In the genomic region with DNA sequence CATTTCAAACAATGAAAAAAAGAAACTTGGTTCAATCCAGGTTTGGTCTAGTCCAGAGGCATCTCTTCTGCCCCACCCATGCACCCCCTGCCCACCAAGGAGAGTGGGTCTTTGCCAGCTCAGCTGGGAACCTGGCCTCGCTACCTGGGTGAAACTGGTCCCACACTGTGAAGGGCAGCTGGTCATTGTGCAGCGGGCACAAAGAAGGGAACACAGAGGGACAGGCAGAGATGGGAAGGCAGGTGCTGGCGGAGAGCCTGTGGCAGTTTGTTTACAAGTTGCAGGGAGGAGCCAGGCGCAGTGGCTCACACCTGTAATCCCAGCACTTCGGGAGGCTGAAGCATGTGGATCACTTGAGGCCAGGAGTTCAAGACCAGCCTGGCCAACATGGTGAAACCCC, we compare ENCODE assay signal across 19 cellular contexts. TPM values are rescaled to one million over a fixed set of nuclear protein-coding genes. Genes with fewer than 3 reads are reported as not detected.
A peak's percentile ranks its signal among the peaks of the same experiment; 100 is the strongest.
DNase-seq lines count a peak whose midpoint lies in the region; ATAC-seq and TF ChIP-seq lines count a peak whose summit lies in the region.
"Had no signal": no experiment of that assay in that cellular context is flagged by ENCODE, and none has a peak within 500 bp of the region (broad histone marks: within the 10 kb centered on the region; RNA-seq: fewer than 3 reads in every experiment).

No MANE protein-coding gene starts in this region.

- peak; percentile 53 for DNase-seq in NCI-H146 (lab: John Stamatoyannopoulos, UW)
- DNase-seq in NCI-H146 treated with DMSO at 0.1 percent for 48 hours (lab: John Stamatoyannopoulos, UW; ENCODE audit: unreplicated experiment): no peak
- DNase-seq in NCI-H69 (lab: John Stamatoyannopoulos, UW): peak; percentile 38
- no peak for DNase-seq in neuronal stem cell (ENCODE audit: low spot score)
- DNase-seq in GM13976 (ENCODE audit: low spot score): no peak
- DNase-seq: ACHN; AML-193; BE2C; Caco-2; CD4-positive, alpha-beta memory T cell; DMS153; DND-41; H9 had no signal

- H3K14ac ChIP-seq in neuronal stem cell (ENCODE audit: low read length): no peak overlapping the region

- WGBS in neuronal stem cell (ENCODE audit: extremely low coverage in 2 of 2, insufficient read length in 2 of 2, insufficient replicate concordance in 1 of 2), 2 donors: no CpG with 5 or more reads among the region's 5 CpGs

- no peak overlapping the region for H2BK15ac ChIP-seq in neuronal stem cell (ENCODE audit: low read length)

- H3K27ac ChIP-seq in neuronal stem cell (replicated peaks; ENCODE audit: low read length): no peak overlapping the region
- H3K27ac ChIP-seq: 22Rv1; A549; BLaER1 treated with 17β-estradiol and CSF1 and Interleukin-3, amounts not matched to agents 10 nM and 100 nM had no signal

- H3K9me3 ChIP-seq in neuronal stem cell (replicated peaks in 1 of 2; ENCODE audit: control insufficient read depth in 2 of 2, insufficient read depth in 1 of 2, low read depth in 1 of 2, low read length in 2 of 2): peaks cover 0 to 4% of the 10 kb centered on the region in 2 donors
- H3K9me3 ChIP-seq: A549, BE2C, Caco-2 had no signal

- H3K36me3 ChIP-seq in neuronal stem cell (replicated peaks in 1 of 2; ENCODE audit: control insufficient read depth in 2 of 2, insufficient read depth in 2 of 2, low read length in 2 of 2): peaks cover 8 to 15% of the 10 kb centered on the region in 2 donors
- H3K36me3 ChIP-seq: BE2C had no signal

- H3K27me3 ChIP-seq in neuronal stem cell (ENCODE audit: control insufficient read depth in 3 of 3, insufficient read depth in 3 of 3, low read depth in 1 of 3, low read length in 3 of 3): no peaks in the 10 kb centered on the region
- H3K27me3 ChIP-seq: BE2C; BLaER1 treated with 17β-estradiol and CSF1 and Interleukin-3, amounts not matched to agents 10 nM and 100 nM had no signal

- H3K4me2 ChIP-seq in neuronal stem cell (ENCODE audit: insufficient read depth, low read length, poor library complexity, severe bottlenecking): no peak overlapping the region
- H3K4me2 ChIP-seq: A549; BLaER1 treated with 17β-estradiol and CSF1 and Interleukin-3, amounts not matched to agents 10 nM and 100 nM; GM23338 had no signal

- in situ Hi-C loops in GM13976 (cut with MboI; ENCODE audit: low sequenced_read_pairs, unreplicated experiment): no loop called here

- peak overlapping the region; percentile 9 for H3K9ac ChIP-seq in neuronal stem cell (ENCODE audit: low read depth, low read length, poor library complexity)
- H3K9ac ChIP-seq: BLaER1 treated with 17β-estradiol and CSF1 and Interleukin-3, amounts not matched to agents 10 nM and 100 nM had no signal

- no peak overlapping the region for H3K23ac ChIP-seq in neuronal stem cell (ENCODE audit: low read depth, low read length, poor library complexity)

- no peak overlapping the region for H3K4me3 ChIP-seq in neuronal stem cell (ENCODE audit: low read length in 2 of 2)
- H3K4me3 ChIP-seq: A549; BLaER1 treated with 17β-estradiol and CSF1 and Interleukin-3, amounts not matched to agents 10 nM and 100 nM; GM23338 had no signal

- no peak for ATAC-seq in GM19324 (IDR thresholded peaks at IDR 0.05; ENCODE audit: low FRiP score, unreplicated experiment)
- ATAC-seq: A549, GM23338, HCT116 had no signal

- no peak overlapping the region for H4K91ac ChIP-seq in neuronal stem cell (ENCODE audit: low read depth, low read length, poor library complexity)

- no peaks in the 10 kb centered on the region for H3K4me1 ChIP-seq in neuronal stem cell (ENCODE audit: control insufficient read depth in 2 of 2, insufficient read depth in 1 of 2, low read depth in 1 of 2, low read length in 2 of 2)
- H3K4me1 ChIP-seq: A549; BE2C; BLaER1 treated with 17β-estradiol and CSF1 and Interleukin-3, amounts not matched to agents 10 nM and 100 nM; Caco-2 had no signal

- H4K8ac ChIP-seq in neuronal stem cell (ENCODE audit: low read depth, low read length): no peak overlapping the region

- TF ChIP-seq CTCF in GM13976 (IDR thresholded peaks at IDR 0.05; ENCODE audit: borderline replicate concordance, control extremely low read depth, extremely low read depth, insufficient read depth, missing control alignments): no peak

- no peak overlapping the region for H3K4ac ChIP-seq in neuronal stem cell (ENCODE audit: low read length)

- H3K79me1 ChIP-seq in neuronal stem cell (ENCODE audit: low read depth, low read length): no peaks in the 10 kb centered on the region

- no peak overlapping the region for H2AK5ac ChIP-seq in neuronal stem cell (ENCODE audit: low read depth, low read length)

- H2AFZ ChIP-seq in neuronal stem cell (ENCODE audit: low read length): no peak overlapping the region
- H2AFZ ChIP-seq: GM23338 had no signal

- no peak overlapping the region for H3K18ac ChIP-seq in neuronal stem cell (ENCODE audit: low read length)

- H2BK5ac ChIP-seq in neuronal stem cell (ENCODE audit: low read length): no peak overlapping the region

- H2BK12ac ChIP-seq in neuronal stem cell (ENCODE audit: low read length): no peak overlapping the region

- no peak overlapping the region for H2BK120ac ChIP-seq in neuronal stem cell (ENCODE audit: low read depth, low read length)

RNA-seq across cellular contexts. Expression of a gene that starts 50.1 kb away (rescaled TPM):
- polyA plus RNA-seq in neuronal stem cell (2013, experiment 1 of 2): 21.3 TPM
- polyA plus RNA-seq in neuronal stem cell (2013, experiment 2 of 2): 22.3 TPM

Comparison
In these comparisons a context has a peak if more than half of its experiments do, and no peak if none do; other contexts are left out.
1. DNase-seq: peak in NCI-H146 (single experiment) and NCI-H69 (single experiment); none in NCI-H146 treated with DMSO at 0.1 percent for 48 hours (single experiment), neuronal stem cell (single experiment) and GM13976 (single experiment).